Comparison of ENCODE assay signal across 1 cellular context in the genomic region with DNA sequence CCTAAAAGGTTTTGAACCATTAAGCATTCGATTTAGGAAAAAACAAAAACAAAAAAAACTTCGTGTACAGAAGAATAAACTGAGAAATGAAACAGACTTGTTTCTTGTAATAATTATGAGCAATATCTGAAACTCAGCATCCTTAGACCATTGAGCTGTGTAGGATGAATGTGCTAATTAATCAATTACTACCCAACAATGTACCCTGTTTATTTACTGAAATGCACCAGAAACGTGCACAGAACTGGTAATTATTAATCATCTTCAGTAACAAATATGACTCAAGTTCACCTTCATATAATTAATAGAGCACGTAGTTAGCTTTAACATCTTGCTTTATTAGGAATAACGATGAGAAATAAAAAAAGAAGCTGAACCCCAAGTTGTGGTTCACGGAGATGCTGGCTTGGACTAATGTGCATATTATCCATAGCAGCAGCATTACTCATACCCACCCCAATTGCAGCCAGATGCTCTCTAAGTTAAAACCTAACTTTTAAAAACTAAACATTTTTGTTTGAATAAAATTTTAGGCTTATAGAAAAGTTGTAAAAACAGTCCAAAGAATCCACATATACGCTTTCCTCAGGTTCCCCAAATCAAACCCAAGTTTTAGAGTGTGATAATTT.
A peak's percentile ranks its signal among the peaks of the same experiment; 100 is the strongest.
TF ChIP-seq lines count a peak whose summit lies in the region.

No MANE protein-coding gene starts in this region.

TF ChIP-seq in SK-N-SH, 30 proteins besides CTCF, POLR2A, EP300 and RAD21 (continued from another document):
- peak; percentile 82 for TF ChIP-seq FOSL2 (IDR thresholded peaks at IDR 0.05; ENCODE audit: borderline replicate concordance, low read depth)
- TF ChIP-seq NFIC (IDR thresholded peaks at IDR 0.05; ENCODE audit: borderline replicate concordance) = peak; percentile 17; the same call in 1 of the 2 replicates
- TF ChIP-seq RFX5 (IDR thresholded peaks at IDR 0.05; ENCODE audit: low read length) = no peak
